ENCODE assay signal across 1 cellular context in the genomic region with DNA sequence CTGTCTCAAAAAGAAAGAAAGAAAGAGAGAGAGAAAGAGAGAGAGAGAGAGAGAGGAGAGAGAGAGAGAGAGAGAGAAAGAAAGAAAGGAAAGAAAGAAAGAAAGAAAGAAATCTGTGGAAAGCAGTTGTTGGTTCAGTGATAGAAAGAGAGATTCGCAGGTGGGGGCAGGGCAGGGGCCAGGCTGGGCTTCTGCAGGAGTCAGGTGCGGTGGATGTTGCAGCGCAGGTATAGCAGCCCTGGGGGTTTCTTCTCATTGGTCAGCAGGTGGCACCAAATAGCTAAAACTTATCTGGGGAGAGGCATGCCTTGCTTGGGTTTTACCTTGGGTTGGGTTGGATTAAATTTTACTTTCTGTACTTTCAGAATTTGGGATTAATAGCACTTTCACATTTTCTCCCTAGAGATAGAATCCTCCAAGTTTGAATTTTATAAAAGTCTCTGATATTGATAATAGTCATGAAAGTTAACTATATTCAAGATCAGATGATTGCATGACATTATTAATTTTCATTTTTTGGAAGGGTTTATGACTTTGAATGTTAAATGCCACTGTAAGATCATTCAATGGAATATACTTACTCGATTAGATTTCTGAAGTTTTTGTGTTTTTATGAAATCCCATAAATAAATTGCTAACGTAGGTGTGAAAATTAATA.
TF ChIP-seq lines count a peak whose summit lies in the region.

No MANE protein-coding gene starts in this region.

TF ChIP-seq in GM23338, 12 proteins besides CTCF, POLR2A, EP300 and RAD21 (continued from another document):
- TF ChIP-seq, protein P1, sequence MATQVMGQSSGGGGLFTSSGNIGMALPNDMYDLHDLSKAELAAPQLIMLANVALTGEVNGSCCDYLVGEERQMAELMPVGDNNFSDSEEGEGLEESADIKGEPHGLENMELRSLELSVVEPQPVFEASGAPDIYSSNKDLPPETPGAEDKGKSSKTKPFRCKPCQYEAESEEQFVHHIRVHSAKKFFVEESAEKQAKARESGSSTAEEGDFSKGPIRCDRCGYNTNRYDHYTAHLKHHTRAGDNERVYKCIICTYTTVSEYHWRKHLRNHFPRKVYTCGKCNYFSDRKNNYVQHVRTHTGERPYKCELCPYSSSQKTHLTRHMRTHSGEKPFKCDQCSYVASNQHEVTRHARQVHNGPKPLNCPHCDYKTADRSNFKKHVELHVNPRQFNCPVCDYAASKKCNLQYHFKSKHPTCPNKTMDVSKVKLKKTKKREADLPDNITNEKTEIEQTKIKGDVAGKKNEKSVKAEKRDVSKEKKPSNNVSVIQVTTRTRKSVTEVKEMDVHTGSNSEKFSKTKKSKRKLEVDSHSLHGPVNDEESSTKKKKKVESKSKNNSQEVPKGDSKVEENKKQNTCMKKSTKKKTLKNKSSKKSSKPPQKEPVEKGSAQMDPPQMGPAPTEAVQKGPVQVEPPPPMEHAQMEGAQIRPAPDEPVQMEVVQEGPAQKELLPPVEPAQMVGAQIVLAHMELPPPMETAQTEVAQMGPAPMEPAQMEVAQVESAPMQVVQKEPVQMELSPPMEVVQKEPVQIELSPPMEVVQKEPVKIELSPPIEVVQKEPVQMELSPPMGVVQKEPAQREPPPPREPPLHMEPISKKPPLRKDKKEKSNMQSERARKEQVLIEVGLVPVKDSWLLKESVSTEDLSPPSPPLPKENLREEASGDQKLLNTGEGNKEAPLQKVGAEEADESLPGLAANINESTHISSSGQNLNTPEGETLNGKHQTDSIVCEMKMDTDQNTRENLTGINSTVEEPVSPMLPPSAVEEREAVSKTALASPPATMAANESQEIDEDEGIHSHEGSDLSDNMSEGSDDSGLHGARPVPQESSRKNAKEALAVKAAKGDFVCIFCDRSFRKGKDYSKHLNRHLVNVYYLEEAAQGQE (IDR thresholded peaks at IDR 0.05; ENCODE audit: unreplicated experiment) = no peak
